In the genomic region with DNA sequence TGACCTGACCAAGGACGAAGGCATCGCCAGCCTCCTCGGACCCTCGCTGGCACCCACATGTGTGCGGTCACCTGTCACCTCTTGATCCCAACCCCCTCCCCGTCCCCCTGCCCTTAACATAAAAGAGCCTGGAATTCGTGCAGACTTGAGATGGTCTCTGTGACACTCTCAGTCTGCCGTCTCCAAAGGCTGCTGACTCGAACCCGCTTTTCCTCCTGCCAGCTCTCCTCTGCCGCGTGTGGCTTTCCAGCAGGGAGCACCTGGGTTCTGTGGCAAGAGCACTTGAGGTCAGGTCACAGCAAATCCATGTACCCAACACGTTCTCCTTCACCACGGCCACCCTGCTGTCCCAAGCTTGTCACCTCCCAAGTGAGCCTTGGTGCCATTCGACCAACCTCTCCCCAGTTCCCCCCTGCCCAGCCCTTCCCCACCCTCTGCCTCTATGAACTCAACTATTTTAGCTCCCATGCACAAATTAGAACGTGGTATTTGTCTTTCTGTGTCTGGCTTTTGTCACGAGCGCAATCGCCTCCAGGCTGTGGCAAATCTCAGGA, we compare ENCODE assay signal across 18 cellular contexts.
DNase-seq lines count a peak whose midpoint lies in the region; TF ChIP-seq lines count a peak whose summit lies in the region.
"Had no signal": no experiment of that assay in that cellular context is flagged by ENCODE, and none has a peak within 500 bp of the region (broad histone marks: within the 10 kb centered on the region; RNA-seq: fewer than 3 reads in every experiment).

No MANE protein-coding gene starts in this region.

- H3F3A ChIP-seq in neural progenitor cell (ENCODE audit: low read depth): no peaks in the 10 kb centered on the region

- H3K9me3 ChIP-seq in BE2C: no peaks in the 10 kb centered on the region
- H3K9me3 ChIP-seq in neural progenitor cell (ENCODE audit: low read depth): no peaks in the 10 kb centered on the region

- H3K36me3 ChIP-seq in BE2C (no peaks in the 10 kb centered on the region), neural progenitor cell (no peaks in the 10 kb centered on the region)

- H3K9ac ChIP-seq in neural progenitor cell: no peak overlapping the region

- H3K4me1 ChIP-seq in BE2C (no peaks in the 10 kb centered on the region), neural progenitor cell (peaks cover 4% of the 10 kb centered on the region)

- peaks cover 4% of the 10 kb centered on the region for H3K36me3 Mint-ChIP-seq in activated naive CD4-positive, alpha-beta T cell treated with anti-CD3 and anti-CD28 coated beads for 36 hours (ENCODE audit: low read depth)
- no peaks in the 10 kb centered on the region for H3K36me3 Mint-ChIP-seq in neural progenitor cell
- H3K36me3 Mint-ChIP-seq in activated CD4-positive, alpha-beta T cell treated with anti-CD3 and anti-CD28 coated beads, Interleukin-2, amount 10 ng/mL, durations not matched to agents 24 days and 14 days (ENCODE audit: low read depth): peaks cover 4% of the 10 kb centered on the region

- peak; percentile 7 for DNase-seq in activated naive CD4-positive, alpha-beta T cell treated with anti-CD3 and anti-CD28 coated beads, Interleukin-2, amount 50 U/mL, for 16 hours
- no peak for DNase-seq in activated naive CD4-positive, alpha-beta T cell treated with anti-CD3 and anti-CD28 coated beads for 36 hours
- DNase-seq in BE2C: peak; percentile 2
- peak; percentile 39 for DNase-seq in ELF-1 (ENCODE audit: low read depth, low spot score)
- DNase-seq in neural progenitor cell (ENCODE audit: low spot score): no peak
- no peak for DNase-seq in NCI-H1105 (lab: John Stamatoyannopoulos, UW)
- DNase-seq in activated CD4-positive, alpha-beta T cell treated with anti-CD3 and anti-CD28 coated beads, Interleukin-2, amount 10 ng/mL, durations not matched to agents 24 days and 14 days: no peak
- DNase-seq in HK-2 (ENCODE audit: unreplicated experiment): no peak
- DNase-seq: 8988T; C1 segment of cervical spinal cord; CD4-positive, alpha-beta T cell; DMS153; DMS79; GF-D8; HCEC 1CT had no signal

- TF ChIP-seq CTCF in BE2C (IDR thresholded peaks at IDR 0.05; ENCODE audit: low read depth, low read length): no peak
- no peak for TF ChIP-seq CTCF in neural progenitor cell (IDR thresholded peaks at IDR 0.05)

- H3K4me1 Mint-ChIP-seq in activated naive CD4-positive, alpha-beta T cell treated with anti-CD3 and anti-CD28 coated beads for 36 hours (ENCODE audit: low read depth): no peaks in the 10 kb centered on the region
- H3K4me1 Mint-ChIP-seq in neural progenitor cell: no peaks in the 10 kb centered on the region
- no peaks in the 10 kb centered on the region for H3K4me1 Mint-ChIP-seq in activated CD4-positive, alpha-beta T cell treated with anti-CD3 and anti-CD28 coated beads, Interleukin-2, amount 10 ng/mL, durations not matched to agents 24 days and 14 days
- H3K4me1 Mint-ChIP-seq: B cell, GM23338 had no signal

- no peaks in the 10 kb centered on the region for H4K20me1 ChIP-seq in neural progenitor cell (ENCODE audit: low read depth)

- H3K4me3 ChIP-seq in BE2C (ENCODE audit: low read depth, low read length) (no peak overlapping the region), neural progenitor cell (no peak overlapping the region)
- H3K4me3 ChIP-seq: GM23338 had no signal

- H3K4me3 Mint-ChIP-seq in activated naive CD4-positive, alpha-beta T cell treated with anti-CD3 and anti-CD28 coated beads for 36 hours: no peak overlapping the region
- no peak overlapping the region for H3K4me3 Mint-ChIP-seq in neural progenitor cell
- no peak overlapping the region for H3K4me3 Mint-ChIP-seq in activated CD4-positive, alpha-beta T cell treated with anti-CD3 and anti-CD28 coated beads, Interleukin-2, amount 10 ng/mL, durations not matched to agents 24 days and 14 days
- H3K4me3 Mint-ChIP-seq: B cell; CD4-positive, alpha-beta T cell; GM23338; IgD-negative memory B cell had no signal

- CTCF ChIA-PET in activated naive CD4-positive, alpha-beta T cell treated with anti-CD3 and anti-CD28 coated beads for 36 hours (lab: Charles Lee): no interaction called here

- H3K27ac ChIP-seq in neural progenitor cell: no peak overlapping the region

- no peaks in the 10 kb centered on the region for H3K79me2 ChIP-seq in neural progenitor cell (ENCODE audit: low read depth)

- H3K4me2 ChIP-seq in neural progenitor cell: no peak overlapping the region
- H3K4me2 ChIP-seq: GM23338 had no signal

- H3K9me3 Mint-ChIP-seq in activated naive CD4-positive, alpha-beta T cell treated with anti-CD3 and anti-CD28 coated beads for 36 hours: no peaks in the 10 kb centered on the region
- H3K9me3 Mint-ChIP-seq in neural progenitor cell: peaks cover 2% of the 10 kb centered on the region
- H3K9me3 Mint-ChIP-seq in activated CD4-positive, alpha-beta T cell treated with anti-CD3 and anti-CD28 coated beads, Interleukin-2, amount 10 ng/mL, durations not matched to agents 24 days and 14 days: no peaks in the 10 kb centered on the region
- H3K9me3 Mint-ChIP-seq: CD4-positive, alpha-beta T cell; GM23338; IgD-negative memory B cell had no signal

- H2AFZ ChIP-seq in neural progenitor cell (replicated peaks): no peak overlapping the region
- H2AFZ ChIP-seq: GM23338 had no signal

- no peak overlapping the region for H3K27ac Mint-ChIP-seq in activated naive CD4-positive, alpha-beta T cell treated with anti-CD3 and anti-CD28 coated beads for 36 hours
- H3K27ac Mint-ChIP-seq in neural progenitor cell: peak overlapping the region; percentile 54
- H3K27ac Mint-ChIP-seq in activated CD4-positive, alpha-beta T cell treated with anti-CD3 and anti-CD28 coated beads, Interleukin-2, amount 10 ng/mL, durations not matched to agents 24 days and 14 days: no peak overlapping the region
- H3K27ac Mint-ChIP-seq: B cell; CD4-positive, alpha-beta T cell; GM23338; IgD-negative memory B cell had no signal

- no peaks in the 10 kb centered on the region for H3K27me3 Mint-ChIP-seq in activated naive CD4-positive, alpha-beta T cell treated with anti-CD3 and anti-CD28 coated beads for 36 hours (ENCODE audit: low read depth)
- peaks cover 9% of the 10 kb centered on the region for H3K27me3 Mint-ChIP-seq in neural progenitor cell (ENCODE audit: insufficient read depth, low read depth)
- no peaks in the 10 kb centered on the region for H3K27me3 Mint-ChIP-seq in activated CD4-positive, alpha-beta T cell treated with anti-CD3 and anti-CD28 coated beads, Interleukin-2, amount 10 ng/mL, durations not matched to agents 24 days and 14 days
- H3K27me3 Mint-ChIP-seq: B cell; CD4-positive, alpha-beta T cell; IgD-negative memory B cell had no signal

- intact Hi-C loops in activated naive CD4-positive, alpha-beta T cell treated with anti-CD3 and anti-CD28 coated beads for 36 hours (cut with micrococcal nuclease): no loop called here
- intact Hi-C loops in activated CD4-positive, alpha-beta T cell treated with anti-CD3 and anti-CD28 coated beads, Interleukin-2, amount 10 ng/mL, durations not matched to agents 24 days and 14 days (cut with micrococcal nuclease): no loop called here

- H3K27me3 ChIP-seq in BE2C (peaks cover 26% of the 10 kb centered on the region), neural progenitor cell (no peaks in the 10 kb centered on the region)

Comparison
In these comparisons a context has a peak if more than half of its experiments do, and no peak if none do; other contexts are left out.
1. DNase-seq: peak in activated naive CD4-positive, alpha-beta T cell treated with anti-CD3 and anti-CD28 coated beads, Interleukin-2, amount 50 U/mL, for 16 hours (single experiment), BE2C (single experiment) and ELF-1 (single experiment); none in activated naive CD4-positive, alpha-beta T cell treated with anti-CD3 and anti-CD28 coated beads for 36 hours (single experiment), neural progenitor cell (single experiment), NCI-H1105 (single experiment), activated CD4-positive, alpha-beta T cell treated with anti-CD3 and anti-CD28 coated beads, Interleukin-2, amount 10 ng/mL, durations not matched to agents 24 days and 14 days (single experiment) and HK-2 (single experiment).